In the genomic region with DNA sequence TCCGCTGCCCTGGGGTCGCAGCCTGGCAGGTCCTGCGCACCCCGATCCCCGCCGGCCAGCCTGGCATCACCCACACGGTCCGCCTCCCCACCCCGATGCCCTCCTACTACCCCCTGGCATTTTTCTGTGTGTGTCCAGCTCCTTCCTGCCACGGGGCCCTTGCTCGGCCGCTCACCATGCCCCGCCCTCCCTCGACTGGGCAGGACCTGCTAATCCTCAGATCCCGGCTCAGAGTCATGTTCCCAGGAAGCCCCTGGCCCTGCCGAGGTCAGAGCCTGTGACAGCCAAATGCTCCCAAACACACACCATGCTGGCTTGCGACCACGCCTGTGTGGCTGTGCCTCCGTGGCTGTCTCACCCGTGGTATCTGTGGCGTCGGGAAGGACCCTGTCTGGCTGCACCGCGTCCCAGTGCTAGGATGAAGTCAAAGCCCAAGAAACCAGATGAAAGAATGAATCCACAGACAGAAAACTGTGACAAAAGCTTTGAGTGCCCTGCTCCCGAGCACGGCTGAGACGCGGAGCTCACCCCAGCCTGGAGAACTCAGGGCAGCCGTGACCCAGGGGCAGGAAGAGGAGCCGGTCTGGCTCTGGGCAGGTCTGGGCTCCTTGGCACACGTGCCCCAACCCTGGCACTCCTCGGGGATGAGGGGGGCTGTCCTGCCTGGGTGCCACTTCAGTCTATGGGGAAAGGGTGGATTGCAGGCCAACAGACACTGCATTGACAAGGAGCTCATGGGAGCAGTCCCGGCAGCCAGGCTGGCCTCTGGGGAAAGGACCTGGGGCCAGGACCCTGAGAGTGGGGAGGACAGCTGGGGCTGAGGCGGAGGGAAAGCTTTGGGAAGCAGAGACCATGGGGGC, we compare ENCODE assay signal across 14 cellular contexts. TPM values are rescaled to one million over a fixed set of nuclear protein-coding genes. Genes with fewer than 3 reads are reported as not detected.
DNase-seq lines count a peak whose midpoint lies in the region; ATAC-seq and TF ChIP-seq lines count a peak whose summit lies in the region.
"Had no signal": no experiment of that assay in that cellular context is flagged by ENCODE, and none has a peak within 500 bp of the region (broad histone marks: within the 10 kb centered on the region; RNA-seq: fewer than 3 reads in every experiment).

No MANE protein-coding gene starts in this region.

- TF ChIP-seq CTCF in activated CD8-positive, alpha-beta T cell treated with anti-CD3 and anti-CD28 coated beads for 36 hours (IDR thresholded peaks at IDR 0.05) = no peak
- no peak for TF ChIP-seq CTCF in right atrium auricular region (IDR thresholded peaks at IDR 0.05)
- no peak for TF ChIP-seq CTCF in stomach (IDR thresholded peaks at IDR 0.05)
- TF ChIP-seq CTCF in endodermal cell (conservative IDR thresholded peaks at IDR 0.05) = no peak

- H3K4me1 ChIP-seq in right atrium auricular region (peaks cover 0 to 77% of the 10 kb centered on the region in 2 donors), stomach (peaks cover 33 to 77% (median 64%) of the 10 kb centered on the region in 4 donors), endodermal cell (ENCODE audit: control insufficient read depth, insufficient read depth, low read length) (peaks cover 4% of the 10 kb centered on the region)

- CTCF ChIA-PET in activated CD4-positive, alpha-beta T cell treated with anti-CD3 and anti-CD28 coated beads for 36 hours (lab: Charles Lee) = interaction anchor here (0.8 to 0.9 kb wide), 2 partner anchors 9 to 122 kb away, joined by 3 read pairs; no protein-coding TSS in a partner anchor
- CTCF ChIA-PET in activated CD8-positive, alpha-beta T cell treated with anti-CD3 and anti-CD28 coated beads for 36 hours (lab: Charles Lee) = interaction anchor here (1.1 to 2.0 kb wide), 2 partner anchors 10 to 122 kb away, joined by 3 to 4 read pairs; no protein-coding TSS in a partner anchor

- H3K4me3 ChIP-seq in right atrium auricular region (no peak overlapping the region), stomach (no peak overlapping the region), endodermal cell (ENCODE audit: low read length) (no peak overlapping the region)
- H3K4me3 ChIP-seq: right lobe of liver, thyroid gland had no signal

- H3K36me3 ChIP-seq in right atrium auricular region (no peaks in the 10 kb centered on the region), stomach (no peaks in the 10 kb centered on the region), endodermal cell (ENCODE audit: control insufficient read depth, insufficient read depth, low read length) (no peaks in the 10 kb centered on the region)
- H3K36me3 ChIP-seq: right lobe of liver, thyroid gland had no signal

- H3K4me1 Mint-ChIP-seq in activated CD4-positive, alpha-beta T cell treated with anti-CD3 and anti-CD28 coated beads for 36 hours = peaks cover 47% of the 10 kb centered on the region
- H3K4me1 Mint-ChIP-seq in activated CD8-positive, alpha-beta T cell treated with anti-CD3 and anti-CD28 coated beads for 36 hours (ENCODE audit: low read depth) = peaks cover 56% of the 10 kb centered on the region
- peaks cover 11% of the 10 kb centered on the region for H3K4me1 Mint-ChIP-seq in endodermal cell

- H3K9me3 Mint-ChIP-seq in activated CD4-positive, alpha-beta T cell treated with anti-CD3 and anti-CD28 coated beads for 36 hours (ENCODE audit: low read depth) = no peaks in the 10 kb centered on the region
- no peaks in the 10 kb centered on the region for H3K9me3 Mint-ChIP-seq in activated CD8-positive, alpha-beta T cell treated with anti-CD3 and anti-CD28 coated beads for 36 hours
- H3K9me3 Mint-ChIP-seq in endodermal cell = no peaks in the 10 kb centered on the region

- no peak for TF ChIP-seq POLR2A in stomach (IDR thresholded peaks at IDR 0.05)

- TF ChIP-seq EP300 in stomach (IDR thresholded peaks at IDR 0.05) = no peak

- WGBS in stomach, 5 donors = 59 to 77% (median 72%) methylated on average over 22 to 34 of the region's 34 CpGs
- WGBS in endodermal cell (ENCODE audit: insufficient coverage in 1 of 2, insufficient read length in 1 of 2), 2 experiments = 93 to 95% methylated on average over 22 to 34 of the region's 34 CpGs

- no peaks in the 10 kb centered on the region for H3K9me3 ChIP-seq in right atrium auricular region
- no peaks in the 10 kb centered on the region for H3K9me3 ChIP-seq in stomach
- no peaks in the 10 kb centered on the region for H3K9me3 ChIP-seq in endodermal cell (ENCODE audit: control insufficient read depth, low read length)
- H3K9me3 ChIP-seq: right lobe of liver, thyroid gland had no signal

- intact Hi-C loops in activated CD4-positive, alpha-beta T cell treated with anti-CD3 and anti-CD28 coated beads for 36 hours (cut with DNase I, micrococcal nuclease) = loop anchor here in 1 of 2 experiments (5.0 kb wide), 1 partner anchor 234 kb away; a partner anchor contains a TSS
- intact Hi-C loops in activated CD8-positive, alpha-beta T cell treated with anti-CD3 and anti-CD28 coated beads for 36 hours (cut with micrococcal nuclease) = loop anchor here (2.0 kb wide), 1 partner anchor 19 kb away; no protein-coding TSS in a partner anchor
- intact Hi-C loops in stomach (cut with DNase I; ENCODE audit: low total_unique reads) = no loop called here

- no peaks in the 10 kb centered on the region for H3K27me3 ChIP-seq in right atrium auricular region
- H3K27me3 ChIP-seq in stomach = peaks cover 0 to 8% (median 0%) of the 10 kb centered on the region in 3 donors
- H3K27me3 ChIP-seq in endodermal cell (ENCODE audit: control insufficient read depth, insufficient read depth, low read length, poor library complexity, severe bottlenecking) = no peaks in the 10 kb centered on the region
- H3K27me3 ChIP-seq: foreskin keratinocyte, right lobe of liver, thyroid gland had no signal

- H3K27ac Mint-ChIP-seq in activated CD4-positive, alpha-beta T cell treated with anti-CD3 and anti-CD28 coated beads for 36 hours = peak overlapping the region; percentile 96
- peak overlapping the region; percentile 73 for H3K27ac Mint-ChIP-seq in activated CD8-positive, alpha-beta T cell treated with anti-CD3 and anti-CD28 coated beads for 36 hours
- no peak overlapping the region for H3K27ac Mint-ChIP-seq in endodermal cell
- H3K27ac Mint-ChIP-seq: activated CD8-positive, alpha-beta memory T cell treated with anti-CD3 and anti-CD28 coated beads, Interleukin-2, amount 10 ng/mL, durations not matched to agents 7 days and 5 days had no signal

- H3K27ac ChIP-seq in right atrium auricular region (peak overlapping the region; percentile 87), stomach (peak overlapping the region; percentile 90 to 98 (median 94)), endodermal cell (ENCODE audit: low read depth, low read length) (no peak overlapping the region)
- H3K27ac ChIP-seq: foreskin keratinocyte had no signal

- DNase-seq in activated CD4-positive, alpha-beta T cell treated with anti-CD3 and anti-CD28 coated beads for 36 hours = no peak
- no peak for DNase-seq in activated CD4-positive, alpha-beta T cell treated with anti-CD3 and anti-CD28 coated beads for 4 hours
- no peak for DNase-seq in activated CD8-positive, alpha-beta T cell treated with anti-CD3 and anti-CD28 coated beads for 36 hours
- no peak for DNase-seq in right atrium auricular region (ENCODE audit: low spot score)
- no peak for DNase-seq in stomach
- DNase-seq in endodermal cell = no peak
- no peak for DNase-seq in GDM1 (lab: John Stamatoyannopoulos, UW)
- DNase-seq: activated CD8-positive, alpha-beta memory T cell treated with anti-CD3 and anti-CD28 coated beads, Interleukin-2, amount 10 ng/mL, durations not matched to agents 7 days and 5 days; cortex of kidney; foreskin keratinocyte; NCI-H2081; thyroid gland had no signal

- H3K9ac ChIP-seq in endodermal cell (ENCODE audit: extremely low read depth, low read length, poor library complexity, severe bottlenecking) = no peak overlapping the region

- no peak overlapping the region for H3K4me3 Mint-ChIP-seq in activated CD4-positive, alpha-beta T cell treated with anti-CD3 and anti-CD28 coated beads for 36 hours
- peak overlapping the region; percentile 68 for H3K4me3 Mint-ChIP-seq in activated CD8-positive, alpha-beta T cell treated with anti-CD3 and anti-CD28 coated beads for 36 hours
- no peak overlapping the region for H3K4me3 Mint-ChIP-seq in endodermal cell
- H3K4me3 Mint-ChIP-seq: activated CD8-positive, alpha-beta memory T cell treated with anti-CD3 and anti-CD28 coated beads, Interleukin-2, amount 10 ng/mL, durations not matched to agents 7 days and 5 days had no signal

- no peaks in the 10 kb centered on the region for H3K36me3 Mint-ChIP-seq in activated CD4-positive, alpha-beta T cell treated with anti-CD3 and anti-CD28 coated beads for 36 hours (ENCODE audit: low read depth)
- H3K36me3 Mint-ChIP-seq in activated CD8-positive, alpha-beta T cell treated with anti-CD3 and anti-CD28 coated beads for 36 hours (ENCODE audit: low read depth) = no peaks in the 10 kb centered on the region
- H3K36me3 Mint-ChIP-seq in endodermal cell (ENCODE audit: low read depth) = no peaks in the 10 kb centered on the region
- H3K36me3 Mint-ChIP-seq: activated CD8-positive, alpha-beta memory T cell treated with anti-CD3 and anti-CD28 coated beads, Interleukin-2, amount 10 ng/mL, durations not matched to agents 7 days and 5 days had no signal

- no peaks in the 10 kb centered on the region for H3K27me3 Mint-ChIP-seq in activated CD4-positive, alpha-beta T cell treated with anti-CD3 and anti-CD28 coated beads for 36 hours
- H3K27me3 Mint-ChIP-seq in activated CD8-positive, alpha-beta T cell treated with anti-CD3 and anti-CD28 coated beads for 36 hours = no peaks in the 10 kb centered on the region
- no peaks in the 10 kb centered on the region for H3K27me3 Mint-ChIP-seq in endodermal cell (ENCODE audit: insufficient read depth)
- H3K27me3 Mint-ChIP-seq: activated CD8-positive, alpha-beta memory T cell treated with anti-CD3 and anti-CD28 coated beads, Interleukin-2, amount 10 ng/mL, durations not matched to agents 7 days and 5 days had no signal

- POLR2A ChIA-PET in activated CD4-positive, alpha-beta T cell treated with anti-CD3 and anti-CD28 coated beads for 36 hours (lab: Charles Lee) = no interaction called here
- POLR2A ChIA-PET in activated CD8-positive, alpha-beta T cell treated with anti-CD3 and anti-CD28 coated beads for 36 hours (lab: Charles Lee) = interaction anchor here (1.0 kb wide), 2 partner anchors 8 to 222 kb away, joined by 3 read pairs; no protein-coding TSS in a partner anchor

- no peak for ATAC-seq in activated CD4-positive, alpha-beta T cell treated with anti-CD3 and anti-CD28 coated beads for 36 hours
- no peak for ATAC-seq in activated CD8-positive, alpha-beta T cell treated with anti-CD3 and anti-CD28 coated beads for 36 hours
- no peak for ATAC-seq in HG03135 (IDR thresholded peaks at IDR 0.05; ENCODE audit: unreplicated experiment)
- ATAC-seq: activated CD8-positive, alpha-beta memory T cell treated with anti-CD3 and anti-CD28 coated beads, Interleukin-2, amount 10 ng/mL, durations not matched to agents 7 days and 5 days; foreskin keratinocyte; right lobe of liver had no signal

RNA-seq across cellular contexts. Expression of a gene that starts 20.8 kb away (rescaled TPM):
- 10 to 100 TPM; 40.5 to 43.4 TPM for total RNA-seq in activated CD4-positive, alpha-beta T cell treated with anti-CD3 and anti-CD28 coated beads for 36 hours
- 10 to 100 TPM; 66.5 to 68.4 TPM for total RNA-seq in activated CD8-positive, alpha-beta T cell treated with anti-CD3 and anti-CD28 coated beads for 36 hours
- total RNA-seq in right atrium auricular region (10 to 100 TPM; 13.4 to 19.8 TPM), stomach (10 to 100 TPM in 3 of 5 donors, 1 to 10 TPM in 1, under 1 TPM in 1; 0.58 to 44.3 (median 20.7) TPM), endodermal cell (1 to 10 TPM; 2.9 to 5.0 TPM)
- 10 to 100 TPM in 1 of 3 donors, 1 to 10 TPM in 2; 4.4 to 14.7 (median 9.0) TPM for polyA plus RNA-seq in stomach
- polyA plus RNA-seq in endodermal cell (2013, experiment 1 of 2) = 2.0 TPM
- polyA plus RNA-seq in endodermal cell (2013, experiment 2 of 2) = 1.7 TPM
